ENCODE assay signal across 18 cellular contexts in genomic region chr1:17315542-17316130, GRCh38. TPM values are rescaled to one million over a fixed set of nuclear protein-coding genes. Genes with fewer than 3 reads are reported as not detected.
A peak's percentile ranks its signal among the peaks of the same experiment; 100 is the strongest.
DNase-seq lines count a peak whose midpoint lies in the region; ATAC-seq and TF ChIP-seq lines count a peak whose summit lies in the region.
"Had no signal": no experiment of that assay in that cellular context is flagged by ENCODE, and none has a peak within 500 bp of the region (broad histone marks: within the 10 kb centered on the region; RNA-seq: fewer than 3 reads in every experiment).

No MANE protein-coding gene starts in this region.

- no peaks in the 10 kb centered on the region for H3K79me2 ChIP-seq in mesendoderm (ENCODE audit: control insufficient read depth, insufficient read depth, low read length)

- ATAC-seq in WTC11 (peak; percentile 67), GM21576 (IDR thresholded peaks at IDR 0.05; ENCODE audit: unreplicated experiment) (no peak)
- ATAC-seq: K562, Panc1 had no signal

- no peaks in the 10 kb centered on the region for H3K36me3 ChIP-seq in mesendoderm (ENCODE audit: control insufficient read depth, insufficient read depth, low read length)
- H3K36me3 ChIP-seq in sigmoid colon, result no peaks in the 10 kb centered on the region
- H3K36me3 ChIP-seq in BE2C, result no peaks in the 10 kb centered on the region
- H3K36me3 ChIP-seq: HAP-1, SJSA1 had no signal

- H3K23ac ChIP-seq in mesendoderm (ENCODE audit: low read length), result no peak overlapping the region

- no peak overlapping the region for H2BK5ac ChIP-seq in mesendoderm (ENCODE audit: low read length)

- H3K36me3 Mint-ChIP-seq in WTC11, result peaks cover 2% of the 10 kb centered on the region; the same call in 1 of the 2 replicates
- no peaks in the 10 kb centered on the region for H3K36me3 Mint-ChIP-seq in nephron progenitor cell (ENCODE audit: low read depth)

- no peak overlapping the region for H3K4me2 ChIP-seq in mesendoderm (ENCODE audit: low read length)

- TF ChIP-seq EP300 in sigmoid colon (IDR thresholded peaks at IDR 0.05), result no peak

- no peak overlapping the region for H2BK15ac ChIP-seq in mesendoderm (replicated peaks; ENCODE audit: low read depth)

- no peak overlapping the region for H3K27ac ChIP-seq in mesendoderm (ENCODE audit: low read depth, low read length)
- no peak overlapping the region for H3K27ac ChIP-seq in sigmoid colon
- H3K27ac ChIP-seq: SJSA1 had no signal

- H2AK5ac ChIP-seq in mesendoderm (ENCODE audit: low read length), result no peak overlapping the region

- peaks cover 13% of the 10 kb centered on the region for H3K9me3 Mint-ChIP-seq in WTC11
- H3K9me3 Mint-ChIP-seq in nephron progenitor cell, result peaks cover 9% of the 10 kb centered on the region
- H3K9me3 Mint-ChIP-seq: CD4-positive, alpha-beta T cell had no signal

- H3K4me1 ChIP-seq in mesendoderm (ENCODE audit: control insufficient read depth, low read depth, low read length) (no peaks in the 10 kb centered on the region), sigmoid colon (no peaks in the 10 kb centered on the region), BE2C (no peaks in the 10 kb centered on the region)
- H3K4me1 ChIP-seq: HAP-1, SJSA1 had no signal

- peaks cover 2% of the 10 kb centered on the region; the same call in 1 of the 2 replicates for H3K27me3 Mint-ChIP-seq in WTC11 (ENCODE audit: low read depth)
- peaks cover 25% of the 10 kb centered on the region for H3K27me3 Mint-ChIP-seq in nephron progenitor cell (ENCODE audit: low read depth, poor library complexity)

- CTCF ChIA-PET in WTC11 (lab: Charles Lee), result interaction anchor here (0.5 to 1.5 kb wide), 3 partner anchors 21 to 912 kb away, joined by 3 to 4 read pairs (median 3); no protein-coding TSS in a partner anchor

- TF ChIP-seq POLR2A in sigmoid colon (IDR thresholded peaks at IDR 0.05), result no peak

- no peak overlapping the region for H3K4ac ChIP-seq in mesendoderm (ENCODE audit: low read depth, low read length)

- no peak overlapping the region for H3K4me3 Mint-ChIP-seq in WTC11
- no peak overlapping the region for H3K4me3 Mint-ChIP-seq in nephron progenitor cell
- H3K4me3 Mint-ChIP-seq: B cell; CD4-positive, alpha-beta T cell had no signal

- H3K27me3 ChIP-seq in mesendoderm (ENCODE audit: insufficient read depth, low read length, poor library complexity) (no peaks in the 10 kb centered on the region), sigmoid colon (peaks cover 0 to 14% (median 7%) of the 10 kb centered on the region in 3 donors), BE2C (no peaks in the 10 kb centered on the region)

- DNase-seq in ELF-1 (ENCODE audit: low read depth, low spot score) (peak; percentile 60), WTC11 (ENCODE audit: low spot score) (peak; percentile 41), mesendoderm (peak; percentile 73), sigmoid colon (peak; percentile 35), nephron progenitor cell (no peak), BE2C (no peak)
- DNase-seq: CD4-positive, alpha-beta T cell; DMS53; EL; NCI-H1092 treated with DMSO at 0.1 percent for 48 hours had no signal

- H3K27ac Mint-ChIP-seq in WTC11 (0 out of 2 replicates have a peak overlapping the region, but pooled peaks have one; percentile 33), nephron progenitor cell (no peak overlapping the region)
- H3K27ac Mint-ChIP-seq: B cell; CD4-positive, alpha-beta T cell had no signal

- H4K8ac ChIP-seq in mesendoderm (ENCODE audit: low read depth, low read length), result no peak overlapping the region

- H4K5ac ChIP-seq in mesendoderm (ENCODE audit: low read length), result no peak overlapping the region

- POLR2A ChIA-PET in WTC11 (lab: Charles Lee), result no interaction called here

- H3K9ac ChIP-seq in mesendoderm (ENCODE audit: low read length), result no peak overlapping the region

- WGBS in mesendoderm (ENCODE audit: extremely low coverage, insufficient coverage, low lambda C conversion rate), result no CpG with 5 or more reads among the region's 7 CpGs
- WGBS in sigmoid colon, 2 donors, result 52 to 70% methylated on average over 7 of the region's 7 CpGs

- no peak overlapping the region for H3K4me3 ChIP-seq in mesendoderm (ENCODE audit: low read length)
- no peak overlapping the region for H3K4me3 ChIP-seq in sigmoid colon
- H3K4me3 ChIP-seq in BE2C (ENCODE audit: low read depth, low read length), result no peak overlapping the region
- H3K4me3 ChIP-seq: HAP-1, K562, SJSA1 had no signal

- H3K79me1 ChIP-seq in mesendoderm (ENCODE audit: low read length), result no peaks in the 10 kb centered on the region

- H3K18ac ChIP-seq in mesendoderm (ENCODE audit: low read length), result no peak overlapping the region

- intact Hi-C loops in sigmoid colon (cut with DNase I), result no loop called here

- no peak overlapping the region for H2BK120ac ChIP-seq in mesendoderm (ENCODE audit: low read depth, low read length)

- peaks cover 25% of the 10 kb centered on the region for H3K4me1 Mint-ChIP-seq in WTC11
- H3K4me1 Mint-ChIP-seq in nephron progenitor cell, result peaks cover 4% of the 10 kb centered on the region
- H3K4me1 Mint-ChIP-seq: B cell had no signal

- peaks cover 0 to 3% (median 1%) of the 10 kb centered on the region in 4 donors for H3K9me3 ChIP-seq in sigmoid colon
- H3K9me3 ChIP-seq in BE2C, result no peaks in the 10 kb centered on the region
- H3K9me3 ChIP-seq: HAP-1 had no signal

- no peak overlapping the region for H3K56ac ChIP-seq in mesendoderm (ENCODE audit: low read length)

- TF ChIP-seq CTCF in WTC11 (IDR thresholded peaks at IDR 0.05) (no peak), sigmoid colon (IDR thresholded peaks at IDR 0.05) (no peak), nephron progenitor cell (IDR thresholded peaks at IDR 0.05) (no peak), BE2C (IDR thresholded peaks at IDR 0.05; ENCODE audit: low read depth, low read length) (no peak)

TF ChIP-seq in WTC11, 78 proteins besides CTCF, POLR2A, EP300 and RAD21:
- TF ChIP-seq ARID4B (CRISPR knock-in tag; IDR thresholded peaks at IDR 0.05; ENCODE audit: borderline replicate concordance) (no peak), MYBL2 (CRISPR knock-in tag; IDR thresholded peaks at IDR 0.05) (no peak), E2F4 (CRISPR knock-in tag; IDR thresholded peaks at IDR 0.05; ENCODE audit: borderline replicate concordance, low read depth) (no peak), E2F5 (CRISPR knock-in tag; IDR thresholded peaks at IDR 0.05) (no peak), RORB (CRISPR knock-in tag; IDR thresholded peaks at IDR 0.05) (no peak)

RNA-seq across cellular contexts. Expression of gene PADI4, which starts 7.6 kb away (rescaled TPM):
- total RNA-seq in WTC11 (2021), result 0.26 to 0.39 TPM (median 0.27 TPM) in 3 replicates
- polyA plus RNA-seq in mesendoderm (2013, experiment 1 of 2), result 0.13 TPM
- polyA plus RNA-seq in mesendoderm (2013, experiment 2 of 2), result 0.07 TPM
- not detected for total RNA-seq in sigmoid colon
- polyA plus RNA-seq in sigmoid colon, result under 1 TPM in 2 of 3 donors, not detected in 1; 0.44 to 0.60 TPM
- polyA plus RNA-seq in BE2C (2012; ENCODE audit: insufficient read depth, insufficient read length, low read depth), result not detected
- total RNA-seq: NCI-H460, SJSA1 had no signal

RNA-seq across cellular contexts. Expression of gene PADI6, which starts 56.4 kb away (rescaled TPM):
- not detected in 3 replicates for total RNA-seq in WTC11 (2021)
- polyA plus RNA-seq in mesendoderm (2013, experiment 1 of 2), result not detected
- 0.03 TPM for polyA plus RNA-seq in mesendoderm (2013, experiment 2 of 2)
- not detected for total RNA-seq in sigmoid colon
- not detected for polyA plus RNA-seq in sigmoid colon
- not detected for polyA plus RNA-seq in BE2C (2012; ENCODE audit: insufficient read depth, insufficient read length, low read depth)
- total RNA-seq: A172; B cell; CD4-positive, alpha-beta T cell; K562; NCI-H460; SJSA1 had no signal
- polyA plus RNA-seq: K562 had no signal

Comparison
In these comparisons a context has a peak if more than half of its experiments do, and no peak if none do; other contexts are left out.
1. DNase-seq: peak in ELF-1 (single experiment), WTC11 (single experiment), mesendoderm (single experiment) and sigmoid colon (single experiment); none in nephron progenitor cell (single experiment) and BE2C (single experiment).